In genomic region chr4:131044368-131044767, GRCh38 we compare ENCODE assay signal across 2 cellular contexts.
TF ChIP-seq lines count a peak whose summit lies in the region.

No MANE protein-coding gene starts in this region.

TF ChIP-seq in H1, 55 proteins besides CTCF, POLR2A, EP300 and RAD21 (continued from another document):
- TF ChIP-seq KDM5A (IDR thresholded peaks at IDR 0.05; ENCODE audit: low read length) (no peak), CBX5 (IDR thresholded peaks at IDR 0.05; ENCODE audit: low read depth, low read length) (no peak), SIRT6 (IDR thresholded peaks at IDR 0.05; ENCODE audit: low read length) (no peak), E2F6 (IDR thresholded peaks at IDR 0.05) (no peak)

TF ChIP-seq in HepG2, 621 proteins besides CTCF, POLR2A, EP300 and RAD21:
- TF ChIP-seq ZBTB10 (CRISPR knock-in tag; IDR thresholded peaks at IDR 0.05; ENCODE audit: borderline replicate concordance) (no peak), ZSCAN12 (CRISPR knock-in tag; IDR thresholded peaks at IDR 0.05) (no peak), NFKB2 (CRISPR knock-in tag; IDR thresholded peaks at IDR 0.05; ENCODE audit: borderline replicate concordance) (no peak), GRHL1 (CRISPR knock-in tag; conservative IDR thresholded peaks at IDR 0.05) (no peak), NR2F2 (IDR thresholded peaks at IDR 0.05; ENCODE audit: borderline replicate concordance, low read depth) (no peak), SMAD3 (CRISPR knock-in tag; IDR thresholded peaks at IDR 0.05) (no peak), ELF4 (CRISPR knock-in tag; IDR thresholded peaks at IDR 0.05; ENCODE audit: borderline replicate concordance) (no peak), ZNF503 (CRISPR knock-in tag; IDR thresholded peaks at IDR 0.05) (no peak), NFRKB (IDR thresholded peaks at IDR 0.05) (no peak), KLF9 (CRISPR knock-in tag; IDR thresholded peaks at IDR 0.05; ENCODE audit: low read depth) (no peak), ONECUT2 (CRISPR knock-in tag; IDR thresholded peaks at IDR 0.05) (no peak), HOMEZ (CRISPR knock-in tag; IDR thresholded peaks at IDR 0.05; ENCODE audit: low read depth) (no peak)
TF ChIP-seq in HepG2: peak in this region for 0.
